Comparison of ENCODE assay signal across 9 cellular contexts in genomic region chr22:27212617-27213177, GRCh38.
DNase-seq lines count a peak whose midpoint lies in the region; ATAC-seq and TF ChIP-seq lines count a peak whose summit lies in the region.
"Had no signal": no experiment of that assay in that cellular context is flagged by ENCODE, and none has a peak within 500 bp of the region (broad histone marks: within the 10 kb centered on the region; RNA-seq: fewer than 3 reads in every experiment).

No MANE protein-coding gene starts in this region.

- no peak for TF ChIP-seq CTCF in heart left ventricle (IDR thresholded peaks at IDR 0.05)

- H3K9ac ChIP-seq in skeletal muscle tissue (ENCODE audit: low read depth in 1 of 3, low read length in 3 of 3), result no peak overlapping the region

- peak; percentile 62 for DNase-seq in GOT3 (lab: John Stamatoyannopoulos, UW)
- peak in 4 of 5 donors; percentile 70 to 76 (median 73) for DNase-seq in heart left ventricle
- DNase-seq in activated naive CD4-positive, alpha-beta T cell (lab: John Stamatoyannopoulos, UW), result no peak
- DNase-seq in stimulated activated CD4-positive, alpha-beta T cell treated with anti-CD3 and anti-CD28 coated beads, Interleukin-4, amount 100 ng/mL, for 24 hours, result no peak
- no peak for DNase-seq in NCI-H146 treated with DMSO at 0.1 percent for 48 hours (lab: John Stamatoyannopoulos, UW; ENCODE audit: unreplicated experiment)
- DNase-seq: activated CD4-positive, alpha-beta T cell treated with anti-CD3 and anti-CD28 coated beads, Interleukin-2, amount 50 U/mL, for 48 hours had no signal

- TF ChIP-seq POLR2A in heart left ventricle (IDR thresholded peaks at IDR 0.05), result no peak

- intact Hi-C loops in heart left ventricle (cut with DNase I), result loop anchor here in 1 of 10 donors (10.0 kb wide), 1 partner anchor 108 kb away; no protein-coding TSS in a partner anchor

- ATAC-seq in SK-N-SH treated with all-trans-retinoic acid at 6 μM for 48 hours (peak; percentile 85), heart left ventricle (peak; percentile 44 to 89 (median 79)), GM19023 (IDR thresholded peaks at IDR 0.05; ENCODE audit: unreplicated experiment) (no peak)

- peaks cover 0 to 22% (median 0%) of the 10 kb centered on the region in 9 donors for H3K27me3 ChIP-seq in heart left ventricle
- H3K27me3 ChIP-seq in skeletal muscle tissue (ENCODE audit: control insufficient read depth in 3 of 3, insufficient read depth in 3 of 3, low read length in 3 of 3), result peaks cover 5 to 32% (median 12%) of the 10 kb centered on the region in 3 donors

- peaks cover 0 to 34% (median 11%) of the 10 kb centered on the region in 12 donors for H3K4me1 ChIP-seq in heart left ventricle
- peaks cover 4 to 19% (median 6%) of the 10 kb centered on the region in 3 donors for H3K4me1 ChIP-seq in skeletal muscle tissue (ENCODE audit: control insufficient read depth in 3 of 3, insufficient read depth in 3 of 3, low read length in 3 of 3)

- 13 to 20% (median 19%) methylated on average over 14 of the region's 14 CpGs for WGBS in heart left ventricle, 4 donors

- H3K36me3 ChIP-seq in heart left ventricle, result no peaks in the 10 kb centered on the region
- no peaks in the 10 kb centered on the region for H3K36me3 ChIP-seq in skeletal muscle tissue (ENCODE audit: control insufficient read depth in 3 of 3, insufficient read depth in 3 of 3, low read length in 3 of 3)

- H3K4me3 ChIP-seq in heart left ventricle (no peak overlapping the region), skeletal muscle tissue (ENCODE audit: low read length in 3 of 3) (no peak overlapping the region)

- H3K27ac ChIP-seq in heart left ventricle (peak overlapping the region in 11 of 12 donors; percentile 23 to 81 (median 67)), skeletal muscle tissue (ENCODE audit: low read depth, low read length) (peak overlapping the region; percentile 71)

- H3K9me3 ChIP-seq in heart left ventricle (peaks cover 0 to 13% (median 0%) of the 10 kb centered on the region in 12 donors), skeletal muscle tissue (ENCODE audit: control insufficient read depth in 3 of 3, low read length in 3 of 3) (no peaks in the 10 kb centered on the region)

TF ChIP-seq in SK-N-SH treated with all-trans-retinoic acid at 6 μM for 48 hours, 23 proteins besides CTCF, POLR2A, EP300 and RAD21 (continues in another document):
- no peak for TF ChIP-seq ESRRG (CRISPR knock-in tag; IDR thresholded peaks at IDR 0.05)
- peak; percentile 48; the same call in 1 of the 2 replicates for TF ChIP-seq RARB (CRISPR knock-in tag; IDR thresholded peaks at IDR 0.05)
- TF ChIP-seq TOX (CRISPR knock-in tag; IDR thresholded peaks at IDR 0.05; ENCODE audit: borderline replicate concordance), result 0 out of 2 replicates have a peak, but pooled peaks have one; percentile 39
- TF ChIP-seq ZC3H10 (CRISPR knock-in tag; IDR thresholded peaks at IDR 0.05), result no peak
- peak; percentile 90 for TF ChIP-seq ISL1 (CRISPR knock-in tag; IDR thresholded peaks at IDR 0.05)
- TF ChIP-seq CREB5 (CRISPR knock-in tag; IDR thresholded peaks at IDR 0.05; ENCODE audit: low read depth), result no peak
- TF ChIP-seq ZFP30 (CRISPR knock-in tag; IDR thresholded peaks at IDR 0.05), result no peak
- no peak for TF ChIP-seq BACH2 (CRISPR knock-in tag; IDR thresholded peaks at IDR 0.05; ENCODE audit: borderline replicate concordance)
- TF ChIP-seq CSDC2 (CRISPR knock-in tag; IDR thresholded peaks at IDR 0.05), result peak; percentile 56; the same call in 1 of the 2 replicates
- TF ChIP-seq ARNTL (CRISPR knock-in tag; IDR thresholded peaks at IDR 0.05; ENCODE audit: borderline replicate concordance, low read depth), result peak; percentile 65; the same call in 1 of the 2 replicates
- no peak for TF ChIP-seq CSRNP3 (CRISPR knock-in tag; IDR thresholded peaks at IDR 0.05)
- TF ChIP-seq TSHZ2 (CRISPR knock-in tag; IDR thresholded peaks at IDR 0.05), result peak; percentile 54; the same call in 1 of the 2 replicates
- TF ChIP-seq TCF4 (CRISPR knock-in tag; IDR thresholded peaks at IDR 0.05; ENCODE audit: borderline replicate concordance), result peak; percentile 74
- peak; percentile 68 for TF ChIP-seq PATZ1 (CRISPR knock-in tag; IDR thresholded peaks at IDR 0.05; ENCODE audit: borderline replicate concordance)
- TF ChIP-seq ZNF8 (CRISPR knock-in tag; IDR thresholded peaks at IDR 0.05), result no peak
- no peak for TF ChIP-seq ZNF565 (CRISPR knock-in tag; conservative IDR thresholded peaks at IDR 0.05; ENCODE audit: low read depth)
- TF ChIP-seq SNAI2 (CRISPR knock-in tag; IDR thresholded peaks at IDR 0.05), result 0 out of 2 replicates have a peak, but pooled peaks have one; percentile 28
- TF ChIP-seq POU6F1 (CRISPR knock-in tag; IDR thresholded peaks at IDR 0.05; ENCODE audit: borderline replicate concordance, low read depth), result peak; percentile 67; the same call in 1 of the 2 replicates

Comparison
In these comparisons a context has a peak if more than half of its experiments do, and no peak if none do; other contexts are left out.
1. DNase-seq: peak in GOT3 (single experiment) and heart left ventricle (4 of 5); none in activated naive CD4-positive, alpha-beta T cell (0 of 4), stimulated activated CD4-positive, alpha-beta T cell treated with anti-CD3 and anti-CD28 coated beads, Interleukin-4, amount 100 ng/mL, for 24 hours (single experiment) and NCI-H146 treated with DMSO at 0.1 percent for 48 hours (single experiment).